23 cellular contexts compared by ENCODE assay signal in genomic region chr2:235446082-235446481, GRCh38.
"Had no signal": no experiment of that assay in that cellular context is flagged by ENCODE, and none has a peak within 500 bp of the region (broad histone marks: within the 10 kb centered on the region; RNA-seq: fewer than 3 reads in every experiment).

No MANE protein-coding gene starts in this region.

- H3K36me3 ChIP-seq: colonic mucosa, esophagus muscularis mucosa, gastroesophageal sphincter, lower lobe of right lung, pancreas, right lobe of liver, suprapubic skin, transverse colon, upper lobe of right lung, uterus had no signal

- H3K9me3 Mint-ChIP-seq: stimulated activated naive CD8-positive, alpha-beta T cell treated with anti-CD3 and anti-CD28 coated beads, Interleukin-15, Interleukin-2, amounts not matched to agents 100 ng/mL and 50 ng/mL, for 24 hours had no signal

- H3K36me3 Mint-ChIP-seq: stimulated activated naive B cell treated with anti-CD40 and anti-IgM and Interleukin-4, amounts not matched to agents 10 μg/mL and 1 μg/mL and 100 μg/mL, for 72 hours had no signal

- H3K4me1 ChIP-seq: colonic mucosa, esophagus muscularis mucosa, foreskin keratinocyte, gastroesophageal sphincter, right lobe of liver, suprapubic skin, transverse colon, upper lobe of right lung, uterus had no signal

- H3K27ac Mint-ChIP-seq: dendritic cell treated with granulocyte-macrophage colony-stimulating factor and Interleukin-4, amounts not matched to agents 40 ng/mL and 50 ng/mL, for 4 days; naive thymus-derived CD8-positive, alpha-beta T cell; nephron progenitor cell; stimulated activated naive B cell treated with anti-CD40 and anti-IgM and Interleukin-4, amounts not matched to agents 10 μg/mL and 1 μg/mL and 100 μg/mL, for 72 hours; stimulated activated naive CD8-positive, alpha-beta T cell treated with anti-CD3 and anti-CD28 coated beads, Interleukin-15, Interleukin-2, amounts not matched to agents 100 ng/mL and 50 ng/mL, for 24 hours had no signal

- H3K4me3 ChIP-seq: colonic mucosa, esophagus muscularis mucosa, gastroesophageal sphincter, lower lobe of right lung, pancreas, right lobe of liver, suprapubic skin, transverse colon, upper lobe of right lung, uterus had no signal

- H3K27ac ChIP-seq: colonic mucosa, esophagus muscularis mucosa, foreskin keratinocyte, gastroesophageal sphincter, lower lobe of right lung, pancreas, right lobe of liver, suprapubic skin, transverse colon, upper lobe of right lung, uterus had no signal

- DNase-seq: colonic mucosa; effector CD8-positive, alpha-beta T cell; foreskin keratinocyte; left ventricle myocardium superior; lower lobe of right lung; naive thymus-derived CD8-positive, alpha-beta T cell; nephron progenitor cell; occipital lobe; pancreas; retina; right lobe of liver; small intestine; stimulated activated CD4-positive, alpha-beta T cell treated with anti-CD3 and anti-CD28 coated beads, Interleukin-15, amount 100 ng/mL, for 24 hours; stimulated activated CD4-positive, alpha-beta T cell treated with anti-CD3 and anti-CD28 coated beads, Interleukin-2, amount 100 ng/mL, for 48 hours; stimulated activated naive B cell treated with anti-CD40 and anti-IgM and Interleukin-4, amounts not matched to agents 10 μg/mL and 1 μg/mL and 100 μg/mL, for 72 hours; transverse colon; upper lobe of right lung; uterus had no signal

- H3K9me3 ChIP-seq: colonic mucosa, esophagus muscularis mucosa, lower lobe of right lung, pancreas, right lobe of liver, suprapubic skin, transverse colon, upper lobe of right lung, uterus had no signal

- H3K27me3 Mint-ChIP-seq: dendritic cell treated with granulocyte-macrophage colony-stimulating factor and Interleukin-4, amounts not matched to agents 40 ng/mL and 50 ng/mL, for 4 days had no signal

- H3K4me3 Mint-ChIP-seq: dendritic cell treated with granulocyte-macrophage colony-stimulating factor and Interleukin-4, amounts not matched to agents 40 ng/mL and 50 ng/mL, for 4 days; naive thymus-derived CD8-positive, alpha-beta T cell; nephron progenitor cell; stimulated activated naive B cell treated with anti-CD40 and anti-IgM and Interleukin-4, amounts not matched to agents 10 μg/mL and 1 μg/mL and 100 μg/mL, for 72 hours; stimulated activated naive CD8-positive, alpha-beta T cell treated with anti-CD3 and anti-CD28 coated beads, Interleukin-15, Interleukin-2, amounts not matched to agents 100 ng/mL and 50 ng/mL, for 24 hours had no signal

- ATAC-seq: foreskin keratinocyte; gastroesophageal sphincter; left ventricle myocardium superior; lower lobe of right lung; naive thymus-derived CD8-positive, alpha-beta T cell; pancreas; right lobe of liver; stimulated activated naive B cell treated with anti-CD40 and anti-IgM and Interleukin-4, amounts not matched to agents 10 μg/mL and 1 μg/mL and 100 μg/mL, for 72 hours; upper lobe of right lung had no signal

- H3K27me3 ChIP-seq: colonic mucosa, esophagus muscularis mucosa, gastroesophageal sphincter, pancreas, right lobe of liver, transverse colon, upper lobe of right lung, uterus had no signal
